Comparison of ENCODE assay signal across 30 cellular contexts in the genomic region with DNA sequence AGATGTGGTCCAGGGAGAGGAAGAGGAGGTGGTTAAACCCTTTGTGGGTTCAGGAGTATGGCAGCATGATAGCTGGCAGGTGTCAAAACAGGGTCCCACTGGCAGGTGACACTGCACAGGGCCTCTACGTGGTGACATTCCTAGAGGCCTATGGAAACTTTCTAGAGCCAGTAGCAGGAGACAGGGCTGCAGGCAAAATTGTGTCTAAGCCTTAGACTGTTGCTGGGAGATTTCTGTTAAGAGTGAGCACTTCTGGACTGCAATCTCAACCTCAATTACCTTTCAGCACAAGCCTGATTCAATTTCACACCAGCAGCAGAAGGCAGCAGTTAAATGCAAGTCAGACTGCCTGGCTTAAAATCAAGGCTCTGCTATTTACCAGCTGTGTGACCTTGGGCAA.
"Had no signal": no experiment of that assay in that cellular context is flagged by ENCODE, and none has a peak within 500 bp of the region (broad histone marks: within the 10 kb centered on the region; RNA-seq: fewer than 3 reads in every experiment).

No MANE protein-coding gene starts in this region.

- H3K4me3 ChIP-seq: ascending aorta, lung, mucosa of descending colon, smooth muscle cell, stomach, thyroid gland, upper lobe of right lung had no signal

- ATAC-seq: activated CD8-positive, alpha-beta memory T cell treated with anti-CD3 and anti-CD28 coated beads, Interleukin-2, amount 10 ng/mL, durations not matched to agents 7 days and 5 days; activated CD8-positive, alpha-beta T cell treated with anti-CD3 and anti-CD28 coated beads, Interleukin-2, amount 10 ng/mL, durations not matched to agents 7 days and 5 days; activated T-cell treated with anti-CD3 and anti-CD28 coated beads, Interleukin-2, amount 50 U/mL, for 72 hours; esophagus mucosa; left lobe of liver; mucosa of descending colon; natural killer cell treated with Interleukin-12 subunit alpha and Interleukin-12 subunit beta and Interleukin-15 and Interleukin-18, amount 100 ng/mL, for 72 hours; stimulated activated memory B cell treated with anti-CD40 and anti-IgM and Interleukin-4, amounts not matched to agents 10 μg/mL and 1 μg/mL and 100 μg/mL, for 72 hours; T-cell; upper lobe of right lung had no signal

- H3K27ac ChIP-seq: ascending aorta, brain microvascular endothelial cell, stomach, thyroid gland, upper lobe of right lung had no signal

- H3K4me3 Mint-ChIP-seq: activated B cell treated with CpG ODN at 0.5 μM for 24 hours; activated CD8-positive, alpha-beta memory T cell treated with anti-CD3 and anti-CD28 coated beads, Interleukin-2, amount 10 ng/mL, durations not matched to agents 7 days and 5 days; activated CD8-positive, alpha-beta T cell treated with anti-CD3 and anti-CD28 coated beads, Interleukin-2, amount 10 ng/mL, durations not matched to agents 7 days and 5 days; activated naive CD8-positive, alpha-beta T cell; activated T-cell treated with anti-CD3 and anti-CD28 coated beads, Interleukin-2, amount 50 U/mL, for 72 hours; central memory CD8-positive, alpha-beta T cell; dendritic cell treated with granulocyte-macrophage colony-stimulating factor and Interleukin-4, amounts not matched to agents 40 ng/mL and 50 ng/mL, for 4 days; endodermal cell; natural killer cell treated with Interleukin-12 subunit alpha and Interleukin-12 subunit beta and Interleukin-15 and Interleukin-18, amount 100 ng/mL, for 72 hours; stimulated activated memory B cell treated with anti-CD40 and anti-IgM and Interleukin-4, amounts not matched to agents 10 μg/mL and 1 μg/mL and 100 μg/mL, for 72 hours; T-cell had no signal

- H3K9me3 ChIP-seq: ascending aorta, mucosa of descending colon, stomach, thyroid gland, upper lobe of right lung had no signal

- H3K27me3 Mint-ChIP-seq: activated B cell treated with CpG ODN at 0.5 μM for 24 hours; activated CD8-positive, alpha-beta memory T cell treated with anti-CD3 and anti-CD28 coated beads, Interleukin-2, amount 10 ng/mL, durations not matched to agents 7 days and 5 days; activated naive CD8-positive, alpha-beta T cell; central memory CD8-positive, alpha-beta T cell; dendritic cell treated with granulocyte-macrophage colony-stimulating factor and Interleukin-4, amounts not matched to agents 40 ng/mL and 50 ng/mL, for 4 days; natural killer cell treated with Interleukin-12 subunit alpha and Interleukin-12 subunit beta and Interleukin-15 and Interleukin-18, amount 100 ng/mL, for 72 hours; stimulated activated memory B cell treated with anti-CD40 and anti-IgM and Interleukin-4, amounts not matched to agents 10 μg/mL and 1 μg/mL and 100 μg/mL, for 72 hours; T-cell had no signal

- H3K27me3 ChIP-seq: ascending aorta, brain microvascular endothelial cell, stomach, thyroid gland, upper lobe of right lung had no signal

- H3K36me3 ChIP-seq: thyroid gland, upper lobe of right lung had no signal

- DNase-seq: activated B cell treated with CpG ODN at 0.5 μM for 24 hours; activated CD8-positive, alpha-beta memory T cell treated with anti-CD3 and anti-CD28 coated beads, Interleukin-2, amount 10 ng/mL, durations not matched to agents 7 days and 5 days; activated CD8-positive, alpha-beta T cell treated with anti-CD3 and anti-CD28 coated beads, Interleukin-2, amount 10 ng/mL, durations not matched to agents 7 days and 5 days; activated naive CD4-positive, alpha-beta T cell; activated T-cell treated with anti-CD3 and anti-CD28 coated beads for 4 hours; activated T-cell treated with anti-CD3 and anti-CD28 coated beads, Interleukin-2, amount 50 U/mL, for 72 hours; brain microvascular endothelial cell; endodermal cell; foreskin fibroblast; head of caudate nucleus; hippocampal formation; mesendoderm; mucosa of descending colon; stimulated activated CD4-positive, alpha-beta T cell treated with anti-CD3 and anti-CD28 coated beads, Interleukin-1b, Interleukin-23, amount 100 ng/mL, for 48 hours; stimulated activated CD4-positive, alpha-beta T cell treated with anti-CD3 and anti-CD28 coated beads, Interleukin-4, amount 100 ng/mL, for 4 hours; stimulated activated CD8-positive, alpha-beta memory T cell treated with anti-CD3 and anti-CD28 coated beads, Interleukin-4, amount 100 ng/mL, for 48 hours; stomach; T-cell; thyroid gland; upper lobe of right lung had no signal

- H3K4me1 Mint-ChIP-seq: activated B cell treated with CpG ODN at 0.5 μM for 24 hours; central memory CD8-positive, alpha-beta T cell; endodermal cell; stimulated activated memory B cell treated with anti-CD40 and anti-IgM and Interleukin-4, amounts not matched to agents 10 μg/mL and 1 μg/mL and 100 μg/mL, for 72 hours; T-cell had no signal

- H3K27ac Mint-ChIP-seq: activated B cell treated with CpG ODN at 0.5 μM for 24 hours; activated CD8-positive, alpha-beta memory T cell treated with anti-CD3 and anti-CD28 coated beads, Interleukin-2, amount 10 ng/mL, durations not matched to agents 7 days and 5 days; activated CD8-positive, alpha-beta T cell treated with anti-CD3 and anti-CD28 coated beads, Interleukin-2, amount 10 ng/mL, durations not matched to agents 7 days and 5 days; activated naive CD8-positive, alpha-beta T cell; activated T-cell treated with anti-CD3 and anti-CD28 coated beads, Interleukin-2, amount 50 U/mL, for 72 hours; dendritic cell treated with granulocyte-macrophage colony-stimulating factor and Interleukin-4, amounts not matched to agents 40 ng/mL and 50 ng/mL, for 4 days; endodermal cell; natural killer cell treated with Interleukin-12 subunit alpha and Interleukin-12 subunit beta and Interleukin-15 and Interleukin-18, amount 100 ng/mL, for 72 hours; stimulated activated memory B cell treated with anti-CD40 and anti-IgM and Interleukin-4, amounts not matched to agents 10 μg/mL and 1 μg/mL and 100 μg/mL, for 72 hours; T-cell had no signal

- H3K9me3 Mint-ChIP-seq: activated B cell treated with CpG ODN at 0.5 μM for 24 hours; activated T-cell treated with anti-CD3 and anti-CD28 coated beads, Interleukin-2, amount 50 U/mL, for 72 hours; central memory CD8-positive, alpha-beta T cell; endodermal cell; natural killer cell treated with Interleukin-12 subunit alpha and Interleukin-12 subunit beta and Interleukin-15 and Interleukin-18, amount 100 ng/mL, for 72 hours; T-cell had no signal

- H3K4me2 ChIP-seq: smooth muscle cell had no signal

- H3K36me3 Mint-ChIP-seq: natural killer cell treated with Interleukin-12 subunit alpha and Interleukin-12 subunit beta and Interleukin-15 and Interleukin-18, amount 100 ng/mL, for 72 hours had no signal
